In the genomic region with DNA sequence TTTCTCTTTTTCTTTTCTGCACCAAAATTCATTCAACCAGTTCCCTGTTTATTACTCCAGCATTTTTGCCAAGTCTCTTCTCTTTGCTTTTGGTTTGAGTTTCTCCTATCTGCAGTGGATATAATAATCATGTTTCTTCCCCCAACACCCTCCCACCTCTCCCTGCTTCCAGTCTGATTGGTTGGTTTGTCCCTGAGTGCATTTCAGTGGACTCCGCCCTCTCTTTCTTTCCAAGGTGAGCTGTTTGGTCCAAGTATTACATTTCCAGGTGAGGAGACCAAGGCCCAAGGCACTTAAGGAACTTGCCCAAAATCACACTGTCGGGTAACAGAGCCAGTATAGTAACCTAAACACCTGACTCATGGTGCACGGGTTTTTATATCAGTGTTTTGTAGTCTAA, we compare ENCODE assay signal across 25 cellular contexts. TPM values are rescaled to one million over a fixed set of nuclear protein-coding genes. Genes with fewer than 3 reads are reported as not detected.
"Had no signal": no experiment of that assay in that cellular context is flagged by ENCODE, and none has a peak within 500 bp of the region (broad histone marks: within the 10 kb centered on the region; RNA-seq: fewer than 3 reads in every experiment).

No MANE protein-coding gene starts in this region.

- H3K36me3 ChIP-seq: esophagus muscularis mucosa, heart left ventricle, left ventricle myocardium inferior, sigmoid colon, uterus, WERI-Rb-1 had no signal

- H3K4me3 ChIP-seq: esophagus muscularis mucosa, heart left ventricle, left ventricle myocardium inferior, lung, mucosa of descending colon, psoas muscle, sigmoid colon, uterus had no signal

- H3K4me1 ChIP-seq: esophagus muscularis mucosa, foreskin keratinocyte, left ventricle myocardium inferior, psoas muscle, uterus had no signal

- H3K9me3 ChIP-seq: esophagus muscularis mucosa, heart left ventricle, left ventricle myocardium inferior, mucosa of descending colon, psoas muscle, sigmoid colon, uterus had no signal

- DNase-seq: activated CD4-positive, alpha-beta T cell treated with anti-CD3 and anti-CD28 coated beads, Interleukin-2, amount 50 U/mL, for 1 hour; activated CD8-positive, alpha-beta T cell treated with anti-CD3 and anti-CD28 coated beads for 36 hours; activated naive CD8-positive, alpha-beta T cell treated with anti-CD3 and anti-CD28 coated beads, Interleukin-2, amount 50 U/mL, for 24 hours; activated T-cell treated with anti-CD3 and anti-CD28 coated beads, Interleukin-2, amount 50 U/mL, for 48 hours; amygdala; dermis blood vessel endothelial cell; effector CD4-positive, alpha-beta T cell; heart left ventricle; left ventricle myocardium inferior; mucosa of descending colon; psoas muscle; sigmoid colon; small intestine; stimulated activated CD4-positive, alpha-beta T cell treated with anti-CD3 and anti-CD28 coated beads, Interleukin-4, amount 100 ng/mL, for 24 hours; stimulated activated naive CD8-positive, alpha-beta T cell treated with anti-CD3 and anti-CD28 coated beads, Interleukin-15, amount 100 ng/mL, for 72 hours; substantia nigra; T-helper 17 cell; T1000; uterus; WERI-Rb-1 had no signal

- H3K27ac ChIP-seq: esophagus muscularis mucosa, foreskin keratinocyte, heart left ventricle, left ventricle myocardium inferior, psoas muscle, sigmoid colon, uterus, WERI-Rb-1 had no signal

- H3K27me3 ChIP-seq: esophagus muscularis mucosa, heart left ventricle, sigmoid colon, uterus had no signal

RNA-seq across cellular contexts. Expression of a gene that starts 17.7 kb away (rescaled TPM):
- total RNA-seq: activated CD8-positive, alpha-beta T cell treated with anti-CD3 and anti-CD28 coated beads for 36 hours; activated T-helper 2 cell treated with anti-CD3 and anti-CD28 coated beads, Interferon-gamma antibody, Interleukin-2, Interleukin-4, amounts not matched to agents 10 μg/mL and 5 μg/mL and 100 μg/mL, durations not matched to agents 14 hours and 24 hours and 36 hours; foreskin keratinocyte; myocyte; T-helper 17 cell had no signal
- polyA plus RNA-seq: foreskin keratinocyte had no signal
